In genomic region chr14:99268776-99269510, GRCh38 we compare ENCODE assay signal across 11 cellular contexts. TPM values are rescaled to one million over a fixed set of nuclear protein-coding genes. Genes with fewer than 3 reads are reported as not detected.
DNase-seq lines count a peak whose midpoint lies in the region; ATAC-seq, FAIRE-seq and TF ChIP-seq lines count a peak whose summit lies in the region.
"Had no signal": no experiment of that assay in that cellular context is flagged by ENCODE, and none has a peak within 500 bp of the region (broad histone marks: within the 10 kb centered on the region; RNA-seq: fewer than 3 reads in every experiment).

No MANE protein-coding gene starts in this region.

- intact Hi-C loops in ascending aorta (cut with DNase I) (no loop called here), left cardiac atrium (cut with DNase I) (no loop called here)

- peak; percentile 39 for DNase-seq in NCI-H510A treated with DMSO at 0.1 percent for 48 hours (lab: John Stamatoyannopoulos, UW)
- DNase-seq in NCI-H510A (lab: John Stamatoyannopoulos, UW): no peak
- peak; percentile 21 for DNase-seq in SK-N-DZ (ENCODE audit: low spot score)
- no peak for DNase-seq in epithelial cell of esophagus (ENCODE audit: low read depth)
- DNase-seq in small intestine: no peak
- no peak for DNase-seq in AML-193 (lab: John Stamatoyannopoulos, UW)
- no peak for DNase-seq in ascending aorta (ENCODE audit: low spot score in 2 of 2)
- no peak for DNase-seq in left cardiac atrium
- DNase-seq: SHP77 had no signal

- H3K27me3 ChIP-seq in small intestine (ENCODE audit: control insufficient read depth in 2 of 2, insufficient read depth in 2 of 2, low read length in 2 of 2): peaks cover 0 to 2% of the 10 kb centered on the region in 2 donors
- H3K27me3 ChIP-seq in ascending aorta: peaks cover 34% of the 10 kb centered on the region

- peaks cover 0 to 3% of the 10 kb centered on the region in 2 donors for H3K4me1 ChIP-seq in small intestine (ENCODE audit: control insufficient read depth in 2 of 2, insufficient read depth in 1 of 2, low read depth in 1 of 2, low read length in 1 of 2)
- peaks cover 13 to 22% of the 10 kb centered on the region in 2 donors for H3K4me1 ChIP-seq in ascending aorta

- H3K27ac ChIP-seq in small intestine (ENCODE audit: low read depth in 1 of 2, low read length in 1 of 2): peak overlapping the region; percentile 45 to 66
- H3K27ac ChIP-seq in ascending aorta: no peak overlapping the region

- no peak for ATAC-seq in left cardiac atrium
- ATAC-seq: HCT116 had no signal

- H3K9me3 ChIP-seq in small intestine (ENCODE audit: control insufficient read depth, low read depth) (no peaks in the 10 kb centered on the region), ascending aorta (no peaks in the 10 kb centered on the region)

- H3K36me3 ChIP-seq in small intestine (ENCODE audit: control insufficient read depth in 2 of 2, insufficient read depth in 2 of 2, low read length in 2 of 2): no peaks in the 10 kb centered on the region
- no peaks in the 10 kb centered on the region for H3K36me3 ChIP-seq in ascending aorta

- peak overlapping the region; percentile 71 for H3K4me3 ChIP-seq in epithelial cell of esophagus (ENCODE audit: low read length)
- H3K4me3 ChIP-seq in small intestine (ENCODE audit: low read depth in 1 of 2, low read length in 2 of 2): peak overlapping the region in 1 of 2 donors; percentile 95
- peak overlapping the region in 1 of 2 donors; percentile 56 for H3K4me3 ChIP-seq in ascending aorta

- 1 to 7% (median 2%) methylated on average over 18 of the region's 18 CpGs for WGBS in small intestine, 3 donors

- TF ChIP-seq CTCF in epithelial cell of esophagus (IDR thresholded peaks at IDR 0.05; ENCODE audit: insufficient read depth, low read depth, low read length, missing control alignments) (no peak), ascending aorta (IDR thresholded peaks at IDR 0.05) (no peak)

- no peak for FAIRE-seq in small intestine (lab: Jason Lieb, UNC)

RNA-seq across cellular contexts. Expression of gene BCL11B, which starts 3.1 kb away (rescaled TPM):
- 3.2 and 3.6 TPM in 2 replicates for polyA plus RNA-seq in SK-N-DZ (2014; cell fraction: cytosol; rRNA removed)
- 2.2 and 3.2 TPM in 2 replicates for polyA plus RNA-seq in SK-N-DZ (2014; cell fraction: nucleus; rRNA removed)
- 1 to 10 TPM in 1 of 3 donors, under 1 TPM in 2; 0.45 to 2.4 (median 0.54) TPM for polyA plus RNA-seq in small intestine
- 0.85 TPM for total RNA-seq in ascending aorta
- under 1 TPM; 0.29 to 0.59 TPM for total RNA-seq in left cardiac atrium
- total RNA-seq: fibroblast of villous mesenchyme had no signal

Comparison
In these comparisons a context has a peak if more than half of its experiments do, and no peak if none do; other contexts are left out.
1. DNase-seq: peak in NCI-H510A treated with DMSO at 0.1 percent for 48 hours (single experiment) and SK-N-DZ (single experiment); none in NCI-H510A (single experiment), epithelial cell of esophagus (single experiment), small intestine (single experiment), AML-193 (0 of 2), ascending aorta (0 of 2) and left cardiac atrium (single experiment).
2. H3K27ac ChIP-seq: peak in small intestine (2 of 2); none in ascending aorta (0 of 2).